ENCODE assay signal across 8 cellular contexts in genomic region chr14:50520947-50521815, GRCh38. TPM values are rescaled to one million over a fixed set of nuclear protein-coding genes. Genes with fewer than 3 reads are reported as not detected.
A peak's percentile ranks its signal among the peaks of the same experiment; 100 is the strongest.
DNase-seq lines count a peak whose midpoint lies in the region; ATAC-seq and TF ChIP-seq lines count a peak whose summit lies in the region.

No MANE protein-coding gene starts in this region.

- TF ChIP-seq POLR2A in suprapubic skin (IDR thresholded peaks at IDR 0.05) = no peak

- peak overlapping the region; percentile 51 for H3K4me3 Mint-ChIP-seq in activated naive CD8-positive, alpha-beta T cell treated with anti-CD3 and anti-CD28 coated beads, Interleukin-2, amount 50 U/mL, for 24 hours

- no peaks in the 10 kb centered on the region for H3K36me3 ChIP-seq in suprapubic skin

- no peaks in the 10 kb centered on the region for H3K27me3 Mint-ChIP-seq in activated naive CD8-positive, alpha-beta T cell treated with anti-CD3 and anti-CD28 coated beads, Interleukin-2, amount 50 U/mL, for 24 hours

- H3K4me1 ChIP-seq in suprapubic skin = peaks cover 45% of the 10 kb centered on the region

- no peak for TF ChIP-seq CTCF in suprapubic skin (IDR thresholded peaks at IDR 0.05)

- intact Hi-C loops in left colon (cut with DNase I, micrococcal nuclease) = no loop called here

- H3K4me1 Mint-ChIP-seq in activated naive CD8-positive, alpha-beta T cell treated with anti-CD3 and anti-CD28 coated beads, Interleukin-2, amount 50 U/mL, for 24 hours = peaks cover 60% of the 10 kb centered on the region

- no peaks in the 10 kb centered on the region for H3K9me3 Mint-ChIP-seq in activated naive CD8-positive, alpha-beta T cell treated with anti-CD3 and anti-CD28 coated beads, Interleukin-2, amount 50 U/mL, for 24 hours

- no peaks in the 10 kb centered on the region for H3K9me3 ChIP-seq in suprapubic skin

- ATAC-seq in GM21723 (IDR thresholded peaks at IDR 0.05; ENCODE audit: unreplicated experiment) (peak; percentile 56), left colon (peak; percentile 72)
- peak; percentile 92 for ATAC-seq in activated naive CD8-positive, alpha-beta T cell treated with anti-CD3 and anti-CD28 coated beads, Interleukin-2, amount 50 U/mL, for 24 hours

- no peaks in the 10 kb centered on the region for H3K27me3 ChIP-seq in suprapubic skin

- H3K36me3 Mint-ChIP-seq in activated naive CD8-positive, alpha-beta T cell treated with anti-CD3 and anti-CD28 coated beads, Interleukin-2, amount 50 U/mL, for 24 hours (ENCODE audit: low read depth) = no peaks in the 10 kb centered on the region

- H3K27ac ChIP-seq in suprapubic skin = peak overlapping the region; percentile 77

- 37% methylated on average over 5 of the region's 5 CpGs for WGBS in suprapubic skin

- H3K4me3 ChIP-seq in suprapubic skin = no peak overlapping the region

- no peak for TF ChIP-seq EP300 in suprapubic skin (IDR thresholded peaks at IDR 0.05)

- peak; percentile 86 for DNase-seq in Daoy (ENCODE audit: low read depth)
- peak; percentile 81 for DNase-seq in M059J (ENCODE audit: low read depth)
- DNase-seq in activated naive CD8-positive, alpha-beta T cell treated with anti-CD3 and anti-CD28 coated beads, Interleukin-2, amount 50 U/mL, for 24 hours = peak; percentile 50
- no peak for DNase-seq in left colon
- DNase-seq in suprapubic skin (ENCODE audit: low spot score in 2 of 2) = no peak
- DNase-seq in DMS 273 treated with DMSO at 0.1 percent for 48 hours (lab: John Stamatoyannopoulos, UW) = no peak
- DNase-seq in retina = no peak

- H3K27ac Mint-ChIP-seq in activated naive CD8-positive, alpha-beta T cell treated with anti-CD3 and anti-CD28 coated beads, Interleukin-2, amount 50 U/mL, for 24 hours = peak overlapping the region; percentile 85

RNA-seq across cellular contexts. Expression of gene MAP4K5, which starts 11.2 kb away (rescaled TPM):
- total RNA-seq in Daoy (2014; rRNA removed; shearing (Covaris generic)) = 94.4 and 175 TPM in 2 replicates
- total RNA-seq in M059J (2014; rRNA removed; shearing (Covaris generic)) = 58.2 and 75.4 TPM in 2 replicates
- 10 to 100 TPM; 37.5 to 42.6 TPM for total RNA-seq in left colon
- total RNA-seq in suprapubic skin = 100 to 1,000 TPM; 109 to 226 (median 125) TPM

RNA-seq across cellular contexts. Expression of gene ATL1, which starts 38.8 kb away (rescaled TPM):
- total RNA-seq in Daoy (2014; rRNA removed; shearing (Covaris generic)) = 5.7 and 5.9 TPM in 2 replicates
- total RNA-seq in M059J (2014; rRNA removed; shearing (Covaris generic)) = 0.32 and 0.44 TPM in 2 replicates
- total RNA-seq in left colon = 10 to 100 TPM; 12.0 to 12.6 TPM
- total RNA-seq in suprapubic skin = 10 to 100 TPM in 3 of 4 donors, 1 to 10 TPM in 1; 8.2 to 22.8 (median 14.5) TPM

Comparison
In these comparisons a context has a peak if more than half of its experiments do, and no peak if none do; other contexts are left out.
1. DNase-seq: peak in Daoy (single experiment), M059J (single experiment) and activated naive CD8-positive, alpha-beta T cell treated with anti-CD3 and anti-CD28 coated beads, Interleukin-2, amount 50 U/mL, for 24 hours (single experiment); none in left colon (0 of 2), suprapubic skin (0 of 2), DMS 273 treated with DMSO at 0.1 percent for 48 hours (single experiment) and retina (single experiment).
2. Peak in every context shown above with its lines, with median percentiles within 50 percentile points of each other: ATAC-seq.